ENCODE assay signal across 16 cellular contexts in the genomic region with DNA sequence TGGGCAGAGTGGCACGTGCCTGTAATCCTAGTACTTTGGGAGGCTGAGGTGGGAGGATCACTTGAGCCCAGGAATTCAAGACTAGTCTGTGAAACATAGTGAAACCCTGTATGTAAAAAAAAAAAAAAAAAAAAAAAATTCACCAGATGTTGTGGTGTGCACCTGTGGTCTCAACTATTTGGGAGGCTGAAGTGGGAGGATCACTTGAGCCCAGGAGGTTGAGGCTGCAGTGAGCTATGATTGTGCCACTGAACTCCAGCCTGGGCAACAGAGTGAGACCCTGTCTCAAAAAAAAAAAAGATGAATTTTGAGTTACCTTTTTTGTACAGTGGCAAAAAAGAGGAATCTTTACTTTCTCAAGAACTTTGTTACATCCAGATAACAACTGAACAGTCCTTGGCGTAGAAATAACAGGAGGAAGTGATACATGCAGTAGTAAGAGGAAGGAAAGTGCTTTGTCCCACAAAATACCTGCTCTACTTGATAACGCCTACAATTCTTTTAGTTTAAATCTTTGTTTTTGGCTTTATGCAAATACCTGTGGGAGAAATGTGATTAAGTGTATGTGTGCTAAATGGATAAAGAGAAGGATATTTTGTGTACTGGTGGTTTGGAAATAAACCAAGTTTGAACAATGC. TPM values are rescaled to one million over a fixed set of nuclear protein-coding genes. Genes with fewer than 3 reads are reported as not detected.
DNase-seq lines count a peak whose midpoint lies in the region; FAIRE-seq and TF ChIP-seq lines count a peak whose summit lies in the region.
"Had no signal": no experiment of that assay in that cellular context is flagged by ENCODE, and none has a peak within 500 bp of the region (broad histone marks: within the 10 kb centered on the region; RNA-seq: fewer than 3 reads in every experiment).

No MANE protein-coding gene starts in this region.

- H3K4me3 ChIP-seq in endothelial cell of umbilical vein (replicated peaks in 1 of 3; ENCODE audit: insufficient read depth in 1 of 3, low read depth in 1 of 3, low read length in 3 of 3) = no peak overlapping the region
- H3K4me3 ChIP-seq: SK-N-MC had no signal

- H3K9ac ChIP-seq in endothelial cell of umbilical vein (replicated peaks; ENCODE audit: extremely low read depth, insufficient read depth, low read length) = no peak overlapping the region

- peak overlapping the region; percentile 30 for H2AFZ ChIP-seq in endothelial cell of umbilical vein (ENCODE audit: low read depth, low read length)

- no peaks in the 10 kb centered on the region for H3K36me3 ChIP-seq in endothelial cell of umbilical vein (ENCODE audit: control insufficient read depth in 2 of 2, extremely low read depth in 1 of 2, insufficient read depth in 2 of 2, low read length in 2 of 2)

- peak; percentile 66 for FAIRE-seq in G401.6 (lab: Jason Lieb, UNC)
- peak; percentile 91 for FAIRE-seq in endothelial cell of umbilical vein (lab: Jason Lieb, UNC)

- TF ChIP-seq CTCF in endothelial cell of umbilical vein (IDR thresholded peaks at IDR 0.05; ENCODE audit: extremely low read depth in 1 of 2, insufficient read depth in 1 of 2, low read depth in 1 of 2, low read length in 2 of 2) = no peak

- H3K4me1 ChIP-seq in endothelial cell of umbilical vein (ENCODE audit: control insufficient read depth, extremely low read depth, insufficient read depth, low read length) = peaks cover 18% of the 10 kb centered on the region

- dilution Hi-C loops in endothelial cell of umbilical vein (cut with MboI; ENCODE audit: extremely low pct_ligation_motif_present, low sequenced_read_pairs) = no loop called here

- in situ Hi-C loops in KBM-7 (cut with MboI; ENCODE audit: low pct_unique_long_range_greater_than_20kb, low sequenced_read_pairs) = no loop called here

- H3K4me2 ChIP-seq in endothelial cell of umbilical vein (ENCODE audit: insufficient read depth, low read length) = peak overlapping the region; percentile 78

- no peaks in the 10 kb centered on the region for H3K27me3 ChIP-seq in endothelial cell of umbilical vein (ENCODE audit: control insufficient read depth in 2 of 2, insufficient read depth in 2 of 2, low read length in 2 of 2)

- POLR2A ChIA-PET in endothelial cell of umbilical vein (lab: Charles Lee) = no interaction called here

- no peaks in the 10 kb centered on the region for H3K79me2 ChIP-seq in endothelial cell of umbilical vein (ENCODE audit: control insufficient read depth, insufficient read depth, low read length)

- BruUV-seq in endothelial cell of umbilical vein (replicated peaks; lab: Mats Ljungman, UMichigan) = no TSS peak

- TF ChIP-seq POLR2A in endothelial cell of umbilical vein (IDR thresholded peaks at IDR 0.05; ENCODE audit: low read depth, low read length) = no peak

- intact Hi-C loops in endothelial cell of umbilical vein (cut with micrococcal nuclease) = no loop called here

- H4K20me1 ChIP-seq in endothelial cell of umbilical vein (replicated peaks; ENCODE audit: control insufficient read depth, extremely low read depth, insufficient read depth, low read length) = no peaks in the 10 kb centered on the region

- CTCF ChIA-PET in endothelial cell of umbilical vein (lab: Charles Lee) = interaction anchor here (0.9 to 1.7 kb wide), 2 partner anchors 13 to 614 kb away, joined by 3 to 4 read pairs; no protein-coding TSS in a partner anchor

- H3K27ac ChIP-seq in endothelial cell of umbilical vein (ENCODE audit: insufficient read depth, low read depth, low read length) = no peak overlapping the region
- H3K27ac ChIP-seq: SK-N-MC had no signal

- H3K9me3 ChIP-seq in endothelial cell of umbilical vein (replicated peaks; ENCODE audit: control insufficient read depth, insufficient read depth, low read length) = no peaks in the 10 kb centered on the region

- no peaks in the 10 kb centered on the region for H3K9me1 ChIP-seq in endothelial cell of umbilical vein (replicated peaks; ENCODE audit: control insufficient read depth, extremely low read depth, insufficient read depth, low read length)

- DNase-seq in KBM-7 (peak; percentile 34), OCI-M1 (lab: John Stamatoyannopoulos, UW) (peak; percentile 69), endothelial cell of umbilical vein (ENCODE audit: low read depth, low spot score) (peak; percentile 50), NCI-H1105 (lab: John Stamatoyannopoulos, UW) (no peak), DMS 273 treated with DMSO at 0.1 percent for 48 hours (lab: John Stamatoyannopoulos, UW) (no peak), NCI-H2171 (lab: John Stamatoyannopoulos, UW) (no peak)
- no peak for DNase-seq in activated CD4-positive, CD25-positive, alpha-beta regulatory T cell treated with anti-CD3 and anti-CD28 coated beads, Interleukin-2, amount 50 U/mL, for 72 hours
- DNase-seq: AML-193; CD4-positive, CD25-positive, alpha-beta regulatory T cell; H9; NCI-H1048; NCI-H1694 treated with DMSO at 0.1 percent for 48 hours; NCI-H774 had no signal

TF ChIP-seq in endothelial cell of umbilical vein, 7 proteins besides CTCF, POLR2A, EP300 and RAD21:
- TF ChIP-seq, protein P1, sequence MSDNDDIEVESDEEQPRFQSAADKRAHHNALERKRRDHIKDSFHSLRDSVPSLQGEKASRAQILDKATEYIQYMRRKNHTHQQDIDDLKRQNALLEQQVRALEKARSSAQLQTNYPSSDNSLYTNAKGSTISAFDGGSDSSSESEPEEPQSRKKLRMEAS (IDR thresholded peaks at IDR 0.05; ENCODE audit: insufficient read depth, insufficient read length) = no peak
- TF ChIP-seq POLR2AphosphoS5 (IDR thresholded peaks at IDR 0.05; ENCODE audit: insufficient read depth, low read depth, low read length) (no peak), EZH2 (IDR thresholded peaks at IDR 0.05; ENCODE audit: borderline replicate concordance, low read depth, low read length, severe bottlenecking) (no peak), JUN (IDR thresholded peaks at IDR 0.05; ENCODE audit: borderline replicate concordance, insufficient read depth, insufficient read length, low read depth) (no peak), GATA2 (IDR thresholded peaks at IDR 0.05; ENCODE audit: insufficient read depth, insufficient read length, low read depth, low read length) (peak; percentile 63), MYC (IDR thresholded peaks at IDR 0.05; ENCODE audit: low read depth, low read length) (no peak), FOS (IDR thresholded peaks at IDR 0.05; ENCODE audit: borderline replicate concordance, insufficient read depth, low read length) (peak; percentile 62)

RNA-seq across cellular contexts. Expression of a gene that starts 29.3 kb away (rescaled TPM):
- not detected in 2 replicates for total RNA-seq in endothelial cell of umbilical vein
- polyA plus RNA-seq in endothelial cell of umbilical vein = not detected in 2 replicates
- polyA plus RNA-seq in endothelial cell of umbilical vein (2011; cell fraction: cytosol; rRNA removed) = not detected in 2 replicates
- polyA plus RNA-seq in endothelial cell of umbilical vein (2011; cell fraction: nucleus; rRNA removed) = not detected in 2 replicates
- 0.09 TPM in 1 of 2 replicates, not detected in the other for polyA plus RNA-seq in endothelial cell of umbilical vein (2012)
- polyA minus RNA-seq in endothelial cell of umbilical vein = not detected in 2 replicates
- polyA minus RNA-seq in endothelial cell of umbilical vein (2011; cell fraction: cytosol; rRNA and poly(A)+ RNA removed) = not detected
- not detected in 2 replicates for polyA minus RNA-seq in endothelial cell of umbilical vein (2011; cell fraction: nucleus; rRNA and poly(A)+ RNA removed)
- total RNA-seq: CD4-positive, CD25-positive, alpha-beta regulatory T cell; NCI-H460 had no signal

RNA-seq across cellular contexts. Expression of a gene that starts 53.7 kb away (rescaled TPM):
- 21.0 and 25.1 TPM in 2 replicates for total RNA-seq in endothelial cell of umbilical vein
- 12.0 and 13.0 TPM in 2 replicates for polyA plus RNA-seq in endothelial cell of umbilical vein
- polyA plus RNA-seq in endothelial cell of umbilical vein (2011; cell fraction: cytosol; rRNA removed) = 17.1 and 17.5 TPM in 2 replicates
- polyA plus RNA-seq in endothelial cell of umbilical vein (2011; cell fraction: nucleus; rRNA removed) = 31.3 and 34.0 TPM in 2 replicates
- 34.3 and 45.3 TPM in 2 replicates for polyA plus RNA-seq in endothelial cell of umbilical vein (2012)
- 53.9 and 91.8 TPM in 2 replicates for polyA minus RNA-seq in endothelial cell of umbilical vein
- 21.7 TPM for polyA minus RNA-seq in endothelial cell of umbilical vein (2011; cell fraction: cytosol; rRNA and poly(A)+ RNA removed)
- 11.4 and 17.4 TPM in 2 replicates for polyA minus RNA-seq in endothelial cell of umbilical vein (2011; cell fraction: nucleus; rRNA and poly(A)+ RNA removed)

RNA-seq across cellular contexts. Expression of a gene that starts 58.4 kb away (rescaled TPM):
- total RNA-seq in endothelial cell of umbilical vein = 48.9 and 49.8 TPM in 2 replicates
- polyA plus RNA-seq in endothelial cell of umbilical vein = 21.0 and 22.5 TPM in 2 replicates
- 33.2 and 40.0 TPM in 2 replicates for polyA plus RNA-seq in endothelial cell of umbilical vein (2011; cell fraction: cytosol; rRNA removed)
- 39.6 and 58.7 TPM in 2 replicates for polyA plus RNA-seq in endothelial cell of umbilical vein (2011; cell fraction: nucleus; rRNA removed)
- polyA plus RNA-seq in endothelial cell of umbilical vein (2012) = 36.5 and 60.6 TPM in 2 replicates
- polyA minus RNA-seq in endothelial cell of umbilical vein = 6.3 and 10.6 TPM in 2 replicates
- polyA minus RNA-seq in endothelial cell of umbilical vein (2011; cell fraction: cytosol; rRNA and poly(A)+ RNA removed) = 3.5 TPM
- polyA minus RNA-seq in endothelial cell of umbilical vein (2011; cell fraction: nucleus; rRNA and poly(A)+ RNA removed) = 12.6 and 15.6 TPM in 2 replicates

Comparison
In these comparisons a context has a peak if more than half of its experiments do, and no peak if none do; other contexts are left out.
1. DNase-seq: peak in KBM-7 (single experiment), OCI-M1 (single experiment) and endothelial cell of umbilical vein (single experiment); none in NCI-H1105 (single experiment), DMS 273 treated with DMSO at 0.1 percent for 48 hours (single experiment), NCI-H2171 (single experiment) and activated CD4-positive, CD25-positive, alpha-beta regulatory T cell treated with anti-CD3 and anti-CD28 coated beads, Interleukin-2, amount 50 U/mL, for 72 hours (single experiment).